14 cellular contexts compared by ENCODE assay signal in the genomic region with DNA sequence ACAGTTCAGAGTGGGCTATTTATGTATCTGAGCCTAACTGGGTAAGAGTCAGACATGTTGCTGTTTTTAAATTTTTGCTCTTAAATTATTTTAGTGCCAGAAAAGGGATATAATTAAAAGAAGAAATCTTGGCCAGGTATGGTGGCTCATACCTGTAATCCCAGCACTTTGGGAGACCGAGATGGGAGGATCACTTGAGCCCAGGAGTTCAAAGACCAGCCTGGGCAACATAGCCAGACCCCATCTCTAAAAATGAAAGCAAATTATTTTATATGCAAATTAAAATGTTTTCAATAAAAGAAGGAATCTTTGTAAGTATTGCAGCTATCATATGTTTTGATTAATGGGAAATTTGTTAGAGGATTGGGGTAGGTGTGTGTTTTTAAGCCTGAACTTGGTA. TPM values are rescaled to one million over a fixed set of nuclear protein-coding genes. Genes with fewer than 3 reads are reported as not detected.
A peak's percentile ranks its signal among the peaks of the same experiment; 100 is the strongest.
DNase-seq lines count a peak whose midpoint lies in the region; ATAC-seq, FAIRE-seq and TF ChIP-seq lines count a peak whose summit lies in the region.
"Had no signal": no experiment of that assay in that cellular context is flagged by ENCODE, and none has a peak within 500 bp of the region (broad histone marks: within the 10 kb centered on the region; RNA-seq: fewer than 3 reads in every experiment).

No MANE protein-coding gene starts in this region.

- no peak for FAIRE-seq in GM12878 (lab: Jason Lieb, UNC)

- POLR2A ChIA-PET in HEK293 (lab: Yijun Ruan, JAX) (no interaction called here), GM12878 (lab: Charles Lee) (no interaction called here)

- H3K4me1 ChIP-seq in HEK293 (ENCODE audit: control insufficient read depth, insufficient read depth, low read length) (no peaks in the 10 kb centered on the region), GM12878 (ENCODE audit: control insufficient read depth, insufficient read depth, low read length) (no peaks in the 10 kb centered on the region)
- H3K4me1 ChIP-seq: Caco-2 had no signal

- TSS peak; percentile 15 for BruUV-seq in GM12878 (replicated peaks; lab: Mats Ljungman, UMichigan)

- H3K36me3 Mint-ChIP-seq in activated T-cell treated with anti-CD3 and anti-CD28 coated beads, Interleukin-2, amount 50 U/mL, for 24 hours (ENCODE audit: low read depth) = peaks cover 92% of the 10 kb centered on the region
- H3K36me3 Mint-ChIP-seq in activated T-cell treated with anti-CD3 and anti-CD28 coated beads, Interleukin-2, amount 50 U/mL, for 72 hours (ENCODE audit: insufficient read depth in 2 of 2) = peaks cover 6 to 11% of the 10 kb centered on the region in 2 donors

- H3K36me3 ChIP-seq in HEK293 (ENCODE audit: control insufficient read depth in 2 of 2, insufficient read depth in 1 of 2, low read length in 2 of 2) = peaks cover 15 to 90% of the 10 kb centered on the region in 2 experiments
- peaks cover 11 to 25% of the 10 kb centered on the region in 2 experiments for H3K36me3 ChIP-seq in GM12878 (ENCODE audit: control insufficient read depth in 2 of 2, insufficient read depth in 2 of 2, low read length in 1 of 2)

- no peak for TF ChIP-seq RAD21 in GM12878 (IDR thresholded peaks at IDR 0.05; ENCODE audit: insufficient read depth, low read depth, low read length)

- no peaks in the 10 kb centered on the region for H4K20me1 ChIP-seq in GM12878 (ENCODE audit: control insufficient read depth, insufficient read depth)

- intact Hi-C loops in GM12878 (cut with micrococcal nuclease; ENCODE audit: unreplicated experiment) = no loop called here

- H3K4me1 Mint-ChIP-seq in activated T-cell treated with anti-CD3 and anti-CD28 coated beads, Interleukin-2, amount 50 U/mL, for 24 hours (ENCODE audit: low read depth) = no peaks in the 10 kb centered on the region
- H3K4me1 Mint-ChIP-seq in activated T-cell treated with anti-CD3 and anti-CD28 coated beads, Interleukin-2, amount 50 U/mL, for 72 hours (ENCODE audit: low read depth) = peaks cover under 1% of the 10 kb centered on the region

- TF ChIP-seq CTCF in HEK293 (tag by site-specific recombination; IDR thresholded peaks at IDR 0.05) = no peak
- TF ChIP-seq CTCF in GM12878 (IDR thresholded peaks at IDR 0.05 in 2 of 3, conservative IDR thresholded peaks at IDR 0.05 in 1 of 3; ENCODE audit: control insufficient read depth in 2 of 3, extremely low read depth in 1 of 3, insufficient read depth in 1 of 3, low read depth in 3 of 3, low read length in 3 of 3) = no peak

- no peak overlapping the region for H3K4me3 Mint-ChIP-seq in activated T-cell treated with anti-CD3 and anti-CD28 coated beads, Interleukin-2, amount 50 U/mL, for 24 hours
- no peak overlapping the region for H3K4me3 Mint-ChIP-seq in activated T-cell treated with anti-CD3 and anti-CD28 coated beads, Interleukin-2, amount 50 U/mL, for 72 hours
- H3K4me3 Mint-ChIP-seq: CD8-positive, alpha-beta memory T cell had no signal

- H3K27ac ChIP-seq in HEK293 (ENCODE audit: extremely low read depth, low read depth, low read length) (no peak overlapping the region), GM12878 (ENCODE audit: control insufficient read depth, insufficient read depth) (no peak overlapping the region)
- H3K27ac ChIP-seq: BLaER1 treated with 17β-estradiol and CSF1 and Interleukin-3, amounts not matched to agents 10 nM and 100 nM had no signal

- no peak for DNase-seq in activated T-cell treated with anti-CD3 and anti-CD28 coated beads, Interleukin-2, amount 50 U/mL, for 24 hours
- no peak for DNase-seq in activated T-cell treated with anti-CD3 and anti-CD28 coated beads, Interleukin-2, amount 50 U/mL, for 72 hours
- DNase-seq in GM12878 (ENCODE audit: low read depth, low spot score) (no peak), 8988T (no peak), HCEC 1CT (no peak)
- DNase-seq: ACHN; Caco-2; CD8-positive, alpha-beta memory T cell; DMS53; GF-D8 had no signal

- H3K9me3 ChIP-seq in HEK293 (ENCODE audit: control insufficient read depth, insufficient read depth, low read depth, low read length) = no peaks in the 10 kb centered on the region
- H3K9me3 ChIP-seq in GM12878 (replicated peaks; ENCODE audit: control insufficient read depth, insufficient read depth, low read length) = no peaks in the 10 kb centered on the region
- H3K9me3 ChIP-seq: BLaER1 treated with 17β-estradiol and CSF1 and Interleukin-3, amounts not matched to agents 10 nM and 100 nM; Caco-2 had no signal

- H3K27me3 ChIP-seq in GM12878 (replicated peaks in 1 of 2; ENCODE audit: control insufficient read depth in 2 of 2, insufficient read depth in 2 of 2, low read length in 1 of 2) = no peaks in the 10 kb centered on the region
- H3K27me3 ChIP-seq: BLaER1 treated with 17β-estradiol and CSF1 and Interleukin-3, amounts not matched to agents 10 nM and 100 nM had no signal

- RAD21 ChIA-PET in GM12878 (lab: Charles Lee; ENCODE audit: unreplicated experiment) = interaction anchor here (1.7 kb wide), 1 partner anchor 57 kb away, joined by 5 read pairs; no protein-coding TSS in a partner anchor

- no peak overlapping the region for H2AFZ ChIP-seq in GM12878 (ENCODE audit: control insufficient read depth, low read depth, low read length)

- SMC1A ChIA-PET in GM12878 (lab: Charles Lee; ENCODE audit: uncharacterized antibody, unreplicated experiment) = no interaction called here

- in situ Hi-C loops in GM12878 (cut with MboI) = no loop called here

- H3K4me3 ChIP-seq in HEK293 (ENCODE audit: low read depth, low read length) (no peak overlapping the region), GM12878 (no peak overlapping the region)
- H3K4me3 ChIP-seq: BLaER1 treated with 17β-estradiol and CSF1 and Interleukin-3, amounts not matched to agents 10 nM and 100 nM had no signal

- H3K27ac Mint-ChIP-seq in activated T-cell treated with anti-CD3 and anti-CD28 coated beads, Interleukin-2, amount 50 U/mL, for 24 hours = peak overlapping the region; percentile 71
- H3K27ac Mint-ChIP-seq in activated T-cell treated with anti-CD3 and anti-CD28 coated beads, Interleukin-2, amount 50 U/mL, for 72 hours = no peak overlapping the region

- no peak for TF ChIP-seq EP300 in GM12878 (IDR thresholded peaks at IDR 0.05; ENCODE audit: borderline replicate concordance in 1 of 2, control insufficient read depth in 1 of 2, low read depth in 2 of 2, low read length in 2 of 2)

- ATAC-seq in activated T-cell treated with anti-CD3 and anti-CD28 coated beads, Interleukin-2, amount 50 U/mL, for 72 hours (replicated peaks in 1 of 2) = no peak
- ATAC-seq in GM12878 = no peak
- no peak for ATAC-seq in GM19328 (IDR thresholded peaks at IDR 0.05; ENCODE audit: unreplicated experiment)
- ATAC-seq: HCT116 had no signal

- no peak overlapping the region for H3K9ac ChIP-seq in GM12878 (ENCODE audit: control insufficient read depth, insufficient read depth, low read length)
- H3K9ac ChIP-seq: BLaER1 treated with 17β-estradiol and CSF1 and Interleukin-3, amounts not matched to agents 10 nM and 100 nM had no signal

- no peaks in the 10 kb centered on the region for H3K79me2 ChIP-seq in GM12878 (ENCODE audit: control insufficient read depth, insufficient read depth, low read length)

- no peaks in the 10 kb centered on the region for H3K9me3 Mint-ChIP-seq in activated T-cell treated with anti-CD3 and anti-CD28 coated beads, Interleukin-2, amount 50 U/mL, for 24 hours
- H3K9me3 Mint-ChIP-seq in activated T-cell treated with anti-CD3 and anti-CD28 coated beads, Interleukin-2, amount 50 U/mL, for 72 hours = no peaks in the 10 kb centered on the region
- H3K9me3 Mint-ChIP-seq: CD8-positive, alpha-beta memory T cell had no signal

- no peak overlapping the region for H3K4me2 ChIP-seq in GM12878 (ENCODE audit: control insufficient read depth, insufficient read depth)
- H3K4me2 ChIP-seq: BLaER1 treated with 17β-estradiol and CSF1 and Interleukin-3, amounts not matched to agents 10 nM and 100 nM had no signal

- 100% methylated on average over 1 of the region's 1 CpG for WGBS in GM12878 (ENCODE audit: insufficient coverage, insufficient replicate concordance, low lambda C conversion rate, missing lambda C conversion rate)

- H3K27me3 Mint-ChIP-seq in activated T-cell treated with anti-CD3 and anti-CD28 coated beads, Interleukin-2, amount 50 U/mL, for 24 hours = no peaks in the 10 kb centered on the region
- no peaks in the 10 kb centered on the region for H3K27me3 Mint-ChIP-seq in activated T-cell treated with anti-CD3 and anti-CD28 coated beads, Interleukin-2, amount 50 U/mL, for 72 hours (ENCODE audit: low read depth)
- H3K27me3 Mint-ChIP-seq: CD8-positive, alpha-beta memory T cell had no signal

- no peak for TF ChIP-seq POLR2A in GM12878 (IDR thresholded peaks at IDR 0.05; ENCODE audit: low read depth, low read length)

- CTCF ChIA-PET in HEK293 (lab: Yijun Ruan, JAX) (interaction anchor here (1.0 to 2.9 kb wide), 5 partner anchors 14 to 57 kb away, joined by 3 to 10 read pairs (median 6); no protein-coding TSS in a partner anchor), GM12878 (lab: Yijun Ruan, JAX) (interaction anchor here (1.0 to 1.8 kb wide), 5 partner anchors 30 to 68 kb away, joined by 3 to 9 read pairs (median 6); no protein-coding TSS in a partner anchor)

RNA-seq across cellular contexts. Expression of a gene that starts 39.3 kb away (rescaled TPM):
- 10 to 100 TPM; 31.3 to 51.7 TPM for total RNA-seq in activated T-cell treated with anti-CD3 and anti-CD28 coated beads, Interleukin-2, amount 50 U/mL, for 72 hours
- 159 and 174 TPM in 2 replicates for total RNA-seq in GM12878 (2013; cell fraction: nucleolus; rRNA removed)
- total RNA-seq in GM12878 (2014; rRNA removed) (27.9 and 31.6 TPM in 2 replicates), GM12878 (2014; rRNA removed; fragmentation: Illumina TruSeq; extraction: Trizol) (25.0 and 27.0 TPM in 2 replicates), GM12878 (2021) (28.7 and 31.9 TPM in 2 replicates)
- 33.5 TPM for polyA plus RNA-seq in GM12878 (2011; ENCODE audit: low read depth)
- polyA plus RNA-seq in GM12878 (2011; rRNA removed) (122 and 204 TPM in 2 replicates), GM12878 (2014; fragmentation: Illumina TruSeq; extraction: Trizol) (30.7 and 31.2 TPM in 2 replicates), GM12878 (2014; fragmentation: Nextera tagmentation; extraction: Ambion mirVana) (10 to 100 TPM in 1 of 2 experiments, 1 to 10 TPM in 1; 7.7 to 14.0 TPM), GM12878 (2014; rRNA removed) (41.6 and 41.8 TPM in 2 replicates), GM12878 (2016; fragmentation: Nextera tagmentation; extraction: Ambion mirVana) (10 to 100 TPM; 35.8 to 40.2 TPM)
- polyA plus RNA-seq in GM12878 (2011; cell fraction: cytosol; rRNA removed) = 69.8 and 101 TPM in 2 replicates
- 95.0 and 131 TPM in 2 replicates for polyA plus RNA-seq in GM12878 (2011; cell fraction: nucleus; rRNA removed)
- polyA plus RNA-seq in GM12878 (2012) = 62.6 and 115 TPM in 2 replicates
- polyA minus RNA-seq in GM12878 (2011; rRNA and poly(A)+ RNA removed) = 34.5 and 49.7 TPM in 2 replicates
- polyA minus RNA-seq in GM12878 (2011; cell fraction: cytosol; rRNA and poly(A)+ RNA removed) = 30.2 and 31.9 TPM in 2 replicates
- 40.9 and 42.3 TPM in 2 replicates for polyA minus RNA-seq in GM12878 (2011; cell fraction: nucleus; rRNA and poly(A)+ RNA removed)

RNA-seq across cellular contexts. Expression of a gene that starts 41.6 kb away (rescaled TPM):
- total RNA-seq in activated T-cell treated with anti-CD3 and anti-CD28 coated beads, Interleukin-2, amount 50 U/mL, for 72 hours = 10 to 100 TPM; 32.5 to 40.7 TPM
- 64.7 and 70.5 TPM in 2 replicates for total RNA-seq in GM12878 (2013; cell fraction: nucleolus; rRNA removed)
- total RNA-seq in GM12878 (2014; rRNA removed) = 22.3 and 24.6 TPM in 2 replicates
- 21.1 and 23.8 TPM in 2 replicates for total RNA-seq in GM12878 (2014; rRNA removed; fragmentation: Illumina TruSeq; extraction: Trizol)
- total RNA-seq in GM12878 (2021) = 23.3 and 23.5 TPM in 2 replicates
- 8.8 TPM for polyA plus RNA-seq in GM12878 (2011; ENCODE audit: low read depth)
- 39.2 and 41.9 TPM in 2 replicates for polyA plus RNA-seq in GM12878 (2011; rRNA removed)
- polyA plus RNA-seq in GM12878 (2011; cell fraction: cytosol; rRNA removed) = 33.2 and 37.5 TPM in 2 replicates
- 45.5 and 46.6 TPM in 2 replicates for polyA plus RNA-seq in GM12878 (2011; cell fraction: nucleus; rRNA removed)
- polyA plus RNA-seq in GM12878 (2012) = 17.7 and 23.3 TPM in 2 replicates
- 18.1 and 20.0 TPM in 2 replicates for polyA plus RNA-seq in GM12878 (2014; fragmentation: Illumina TruSeq; extraction: Trizol)
- 1 to 10 TPM; 2.8 to 3.6 TPM for polyA plus RNA-seq in GM12878 (2014; fragmentation: Nextera tagmentation; extraction: Ambion mirVana)
- polyA plus RNA-seq in GM12878 (2014; rRNA removed) = 28.8 and 29.7 TPM in 2 replicates
- 10 to 100 TPM in 1 of 2 experiments, 1 to 10 TPM in 1; 4.6 to 21.2 TPM for polyA plus RNA-seq in GM12878 (2016; fragmentation: Nextera tagmentation; extraction: Ambion mirVana)
- polyA minus RNA-seq in GM12878 (2011; rRNA and poly(A)+ RNA removed) = 38.9 and 40.3 TPM in 2 replicates
- polyA minus RNA-seq in GM12878 (2011; cell fraction: cytosol; rRNA and poly(A)+ RNA removed) = 13.1 and 15.6 TPM in 2 replicates
- polyA minus RNA-seq in GM12878 (2011; cell fraction: nucleus; rRNA and poly(A)+ RNA removed) = 20.1 and 31.6 TPM in 2 replicates
